16 cellular contexts compared by ENCODE assay signal in genomic region chr10:120077707-120078492, GRCh38.
DNase-seq lines count a peak whose midpoint lies in the region; ATAC-seq and TF ChIP-seq lines count a peak whose summit lies in the region.
"Had no signal": no experiment of that assay in that cellular context is flagged by ENCODE, and none has a peak within 500 bp of the region (broad histone marks: within the 10 kb centered on the region; RNA-seq: fewer than 3 reads in every experiment).

No MANE protein-coding gene starts in this region.

- H2BK12ac ChIP-seq in H9 (ENCODE audit: insufficient read length, low read depth, low read length) = no peak overlapping the region

- H3K79me1 ChIP-seq in H9 (ENCODE audit: insufficient read depth, low read depth, low read length, poor library complexity, severe bottlenecking) = no peaks in the 10 kb centered on the region

- TF ChIP-seq CTCF in H9 (conservative IDR thresholded peaks at IDR 0.05) (no peak), mesothelial cell of epicardium (IDR thresholded peaks at IDR 0.05; ENCODE audit: unreplicated experiment) (no peak)

- no peaks in the 10 kb centered on the region for H3K23me2 ChIP-seq in H9 (ENCODE audit: insufficient read length, low read depth, low read length, poor library complexity, severe bottlenecking)

- no peak overlapping the region for H3K23ac ChIP-seq in H9 (ENCODE audit: insufficient read length, low read depth, low read length)

- H4K91ac ChIP-seq in H9 (ENCODE audit: insufficient read length, low read depth, low read length) = no peak overlapping the region

- H3K4me3 Mint-ChIP-seq in H9 (peak overlapping the region; percentile 36 to 59), mesothelial cell of epicardium (peak overlapping the region; percentile 46)
- H3K4me3 Mint-ChIP-seq: activated naive CD8-positive, alpha-beta T cell; central memory CD8-positive, alpha-beta T cell had no signal

- peak; percentile 6 for DNase-seq in NCI-H2227 (lab: John Stamatoyannopoulos, UW; ENCODE audit: unreplicated experiment)
- DNase-seq in NCI-H2227 treated with DMSO at 0.1 percent for 48 hours (lab: John Stamatoyannopoulos, UW) = no peak
- peak; percentile 58 for DNase-seq in H9
- DNase-seq in NCI-H774 (lab: John Stamatoyannopoulos, UW) = peak; percentile 2
- no peak for DNase-seq in mesothelial cell of epicardium (ENCODE audit: low spot score in 2 of 2, unreplicated experiment in 2 of 2)
- DNase-seq in C1 segment of cervical spinal cord (lab: John Stamatoyannopoulos, UW) = no peak
- DNase-seq in AG08395 (ENCODE audit: low spot score) = no peak
- DNase-seq: Calu3, gastrocnemius medialis, kidney, NCI-H1694 treated with DMSO at 0.1 percent for 48 hours had no signal

- H3K27me3 Mint-ChIP-seq in H9 (ENCODE audit: low read depth) = peaks cover 9% of the 10 kb centered on the region
- peaks cover 57% of the 10 kb centered on the region for H3K27me3 Mint-ChIP-seq in mesothelial cell of epicardium (ENCODE audit: low read depth)

- H2BK120ac ChIP-seq in H9 (ENCODE audit: low read depth, low read length, poor library complexity, severe bottlenecking) = no peak overlapping the region

- no peaks in the 10 kb centered on the region for H3K27me3 ChIP-seq in H9 (ENCODE audit: insufficient read depth, low read length)
- H3K27me3 ChIP-seq: gastrocnemius medialis had no signal

- no peak overlapping the region for H4K8ac ChIP-seq in H9 (replicated peaks; ENCODE audit: insufficient read length, low read depth, low read length)

- H3K9ac ChIP-seq in H9 (ENCODE audit: extremely low read depth, insufficient read length, low read length) = no peak overlapping the region

- H3K9me3 Mint-ChIP-seq in H9 (peaks cover 7 to 10% of the 10 kb centered on the region in 2 experiments; a peak in 3 of 5 replicates), mesothelial cell of epicardium (peaks cover 14% of the 10 kb centered on the region)
- H3K9me3 Mint-ChIP-seq: central memory CD8-positive, alpha-beta T cell had no signal

- H3K27ac Mint-ChIP-seq in H9 = peak overlapping the region in 1 of 3 experiments; percentile 91; a peak in 2 of 7 replicates
- H3K27ac Mint-ChIP-seq in mesothelial cell of epicardium = no peak overlapping the region
- H3K27ac Mint-ChIP-seq: activated naive CD8-positive, alpha-beta T cell; IgD-negative memory B cell had no signal

- H3K9me3 ChIP-seq in H9 (ENCODE audit: control insufficient read depth, low read depth, low read length) = no peaks in the 10 kb centered on the region
- H3K9me3 ChIP-seq: gastrocnemius medialis, thoracic aorta had no signal

- no peak overlapping the region for H3K27ac ChIP-seq in H9 (ENCODE audit: insufficient read length, low read depth, low read length)
- H3K27ac ChIP-seq: gastrocnemius medialis, thoracic aorta had no signal

- no peak for ATAC-seq in HG02678 (IDR thresholded peaks at IDR 0.05; ENCODE audit: unreplicated experiment)
- ATAC-seq: gastrocnemius medialis had no signal

- H3K4ac ChIP-seq in H9 (ENCODE audit: low read depth, low read length) = no peak overlapping the region

- H2BK15ac ChIP-seq in H9 (ENCODE audit: low read depth, low read length) = no peak overlapping the region

- H3K36me3 Mint-ChIP-seq in H9 (ENCODE audit: insufficient read depth in 1 of 3, low read depth in 3 of 3) (peaks cover 2 to 9% (median 8%) of the 10 kb centered on the region in 3 experiments; a peak in 6 of 7 replicates), mesothelial cell of epicardium (no peaks in the 10 kb centered on the region)
- H3K36me3 Mint-ChIP-seq: activated naive CD8-positive, alpha-beta T cell; IgD-negative memory B cell had no signal

- H3K4me2 ChIP-seq in H9 (ENCODE audit: insufficient read depth, insufficient read length, low read length) = peak overlapping the region; percentile 13

- no peaks in the 10 kb centered on the region for H3K79me2 ChIP-seq in H9 (ENCODE audit: insufficient read depth, low read length)

- no peak overlapping the region for H3K14ac ChIP-seq in H9 (ENCODE audit: insufficient read depth, low read length)

- no peak overlapping the region for H2AFZ ChIP-seq in H9 (ENCODE audit: low read length)

- H4K20me1 ChIP-seq in H9 (ENCODE audit: control insufficient read depth, insufficient read depth, insufficient read length) = no peaks in the 10 kb centered on the region

- no peak overlapping the region for H2AK5ac ChIP-seq in H9 (ENCODE audit: insufficient read length, low read length)

- no CpG with 5 or more reads among the region's 14 CpGs for WGBS in H9 (ENCODE audit: extremely low coverage, insufficient read length, low lambda C conversion rate)

- H3K56ac ChIP-seq in H9 (ENCODE audit: insufficient read length, low read depth, low read length) = no peak overlapping the region

- H4K5ac ChIP-seq in H9 (ENCODE audit: insufficient read length, low read depth, low read length) = no peak overlapping the region

- no peak overlapping the region for H3K18ac ChIP-seq in H9 (ENCODE audit: insufficient read length, low read depth, low read length)

- H2BK20ac ChIP-seq in H9 (ENCODE audit: low read depth, low read length, poor library complexity, severe bottlenecking) = no peak overlapping the region

- no peak overlapping the region for H2BK5ac ChIP-seq in H9 (ENCODE audit: insufficient read length, low read length)

- H3K4me1 ChIP-seq in H9 (ENCODE audit: insufficient read depth, low read length) = no peaks in the 10 kb centered on the region
- H3K4me1 ChIP-seq: gastrocnemius medialis had no signal

- H3T11ph ChIP-seq in H9 (ENCODE audit: low read length) = no peak overlapping the region

- H3K4me1 Mint-ChIP-seq in H9 (peaks cover 19 to 27% of the 10 kb centered on the region in 2 experiments), mesothelial cell of epicardium (peaks cover 2% of the 10 kb centered on the region)
- H3K4me1 Mint-ChIP-seq: central memory CD8-positive, alpha-beta T cell had no signal

Comparison
In these comparisons a context has a peak if more than half of its experiments do, and no peak if none do; other contexts are left out.
1. DNase-seq: peak in NCI-H2227 (single experiment), H9 (single experiment) and NCI-H774 (single experiment); none in NCI-H2227 treated with DMSO at 0.1 percent for 48 hours (single experiment), mesothelial cell of epicardium (0 of 2), C1 segment of cervical spinal cord (0 of 14) and AG08395 (single experiment).